ENCODE assay signal across 1 cellular context in genomic region chr12:121033625-121034349, GRCh38.
TF ChIP-seq lines count a peak whose summit lies in the region.

No MANE protein-coding gene starts in this region.

TF ChIP-seq in HepG2, 621 proteins besides CTCF, POLR2A, EP300 and RAD21:
- no peak for TF ChIP-seq ZBTB34 (CRISPR knock-in tag; IDR thresholded peaks at IDR 0.05)
- TF ChIP-seq ZNF34 (CRISPR knock-in tag; IDR thresholded peaks at IDR 0.05; ENCODE audit: borderline replicate concordance): no peak
- TF ChIP-seq PITX1 (CRISPR knock-in tag; IDR thresholded peaks at IDR 0.05): no peak
- no peak for TF ChIP-seq ZBTB33 (CRISPR knock-in tag; IDR thresholded peaks at IDR 0.05)
- TF ChIP-seq MATR3 (CRISPR knock-in tag; IDR thresholded peaks at IDR 0.05): no peak
- TF ChIP-seq ZNF343 (CRISPR knock-in tag; IDR thresholded peaks at IDR 0.05): no peak
- no peak for TF ChIP-seq ZBTB26 (CRISPR knock-in tag; IDR thresholded peaks at IDR 0.05; ENCODE audit: borderline replicate concordance)
- no peak for TF ChIP-seq MED13 (CRISPR knock-in tag; IDR thresholded peaks at IDR 0.05)
- TF ChIP-seq TFDP1 (CRISPR knock-in tag; IDR thresholded peaks at IDR 0.05; ENCODE audit: borderline replicate concordance): no peak
- TF ChIP-seq HNRNPLL (IDR thresholded peaks at IDR 0.05; ENCODE audit: low read depth, low read length, poor library complexity, severe bottlenecking): no peak
- TF ChIP-seq ZNF496 (CRISPR knock-in tag; IDR thresholded peaks at IDR 0.05; ENCODE audit: insufficient replicate concordance): no peak
- TF ChIP-seq NCOR1 (IDR thresholded peaks at IDR 0.05; ENCODE audit: borderline replicate concordance, low read length): no peak
- TF ChIP-seq NFIB (CRISPR knock-in tag; IDR thresholded peaks at IDR 0.05; ENCODE audit: borderline replicate concordance): no peak
- TF ChIP-seq PAF1 (CRISPR knock-in tag; IDR thresholded peaks at IDR 0.05): no peak
- TF ChIP-seq TRAFD1 (CRISPR knock-in tag; IDR thresholded peaks at IDR 0.05; ENCODE audit: borderline replicate concordance): no peak
- no peak for TF ChIP-seq ZNF44 (CRISPR knock-in tag; IDR thresholded peaks at IDR 0.05)
- TF ChIP-seq ATF7 (IDR thresholded peaks at IDR 0.05): no peak
- no peak for TF ChIP-seq ATF7 (CRISPR knock-in tag; IDR thresholded peaks at IDR 0.05)
- no peak for TF ChIP-seq YEATS4 (CRISPR knock-in tag; IDR thresholded peaks at IDR 0.05; ENCODE audit: borderline replicate concordance)
